ENCODE assay signal across 1 cellular context in the genomic region with DNA sequence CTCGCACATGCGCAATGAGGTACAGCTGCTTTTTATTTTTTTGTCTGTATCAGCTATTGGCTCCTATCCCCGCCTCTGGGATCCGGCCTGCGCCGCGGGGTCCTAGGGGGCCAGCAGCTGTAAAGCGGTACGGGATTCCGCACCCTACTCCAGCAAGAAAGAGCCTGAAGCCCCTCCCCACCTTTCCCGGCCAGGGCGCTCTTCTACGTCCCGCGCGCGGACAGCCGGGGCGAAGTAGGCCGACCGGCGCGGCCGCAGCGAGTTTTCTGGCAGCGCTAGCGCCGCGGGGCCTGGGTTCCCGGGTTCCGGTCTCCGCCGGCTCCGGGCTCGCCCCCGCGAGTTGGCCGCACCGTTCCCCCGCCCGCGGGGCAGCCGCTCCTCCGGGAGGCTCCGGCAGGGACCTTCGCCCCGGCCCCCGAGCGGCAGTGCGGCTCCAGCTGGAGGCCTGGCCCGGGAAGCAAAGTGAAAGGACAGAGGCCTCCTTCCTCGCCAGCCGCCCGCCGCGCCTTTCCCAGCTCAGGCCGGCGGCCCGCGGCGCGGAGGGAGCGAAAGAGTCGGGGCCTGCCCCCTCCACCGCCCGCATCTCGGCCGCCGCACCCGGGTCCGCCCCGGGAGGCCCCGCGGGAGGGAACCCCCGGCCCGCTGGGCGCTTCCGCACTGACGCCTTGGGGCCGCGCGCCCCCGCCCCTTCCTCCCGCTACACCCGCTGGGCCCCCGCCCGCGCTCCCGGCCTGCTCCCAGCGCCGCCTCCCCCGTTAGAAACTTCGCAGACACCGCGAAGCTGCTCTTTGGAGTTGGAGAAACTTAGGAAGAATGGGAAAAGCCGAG.
A peak's percentile ranks its signal among the peaks of the same experiment; 100 is the strongest.
TF ChIP-seq lines count a peak whose summit lies in the region.

No MANE protein-coding gene starts in this region.

TF ChIP-seq in K562, 482 proteins besides CTCF, POLR2A, EP300 and RAD21 (continued from another document and continues in another):
- TF ChIP-seq, protein P1, sequence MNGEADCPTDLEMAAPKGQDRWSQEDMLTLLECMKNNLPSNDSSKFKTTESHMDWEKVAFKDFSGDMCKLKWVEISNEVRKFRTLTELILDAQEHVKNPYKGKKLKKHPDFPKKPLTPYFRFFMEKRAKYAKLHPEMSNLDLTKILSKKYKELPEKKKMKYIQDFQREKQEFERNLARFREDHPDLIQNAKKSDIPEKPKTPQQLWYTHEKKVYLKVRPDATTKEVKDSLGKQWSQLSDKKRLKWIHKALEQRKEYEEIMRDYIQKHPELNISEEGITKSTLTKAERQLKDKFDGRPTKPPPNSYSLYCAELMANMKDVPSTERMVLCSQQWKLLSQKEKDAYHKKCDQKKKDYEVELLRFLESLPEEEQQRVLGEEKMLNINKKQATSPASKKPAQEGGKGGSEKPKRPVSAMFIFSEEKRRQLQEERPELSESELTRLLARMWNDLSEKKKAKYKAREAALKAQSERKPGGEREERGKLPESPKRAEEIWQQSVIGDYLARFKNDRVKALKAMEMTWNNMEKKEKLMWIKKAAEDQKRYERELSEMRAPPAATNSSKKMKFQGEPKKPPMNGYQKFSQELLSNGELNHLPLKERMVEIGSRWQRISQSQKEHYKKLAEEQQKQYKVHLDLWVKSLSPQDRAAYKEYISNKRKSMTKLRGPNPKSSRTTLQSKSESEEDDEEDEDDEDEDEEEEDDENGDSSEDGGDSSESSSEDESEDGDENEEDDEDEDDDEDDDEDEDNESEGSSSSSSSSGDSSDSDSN (IDR thresholded peaks at IDR 0.05; ENCODE audit: borderline replicate concordance in 1 of 2, low read depth in 2 of 2, low read length in 2 of 2): peak; percentile 49 to 85; a peak in 2 of 4 replicates
- TF ChIP-seq L3MBTL2 (IDR thresholded peaks at IDR 0.05): peak; percentile 26; the same call in 1 of the 2 replicates
- TF ChIP-seq ARID4B (CRISPR knock-in tag; IDR thresholded peaks at IDR 0.05): 0 out of 2 replicates have a peak, but pooled peaks have one; percentile 42
- no peak for TF ChIP-seq ZNF280B (CRISPR knock-in tag; IDR thresholded peaks at IDR 0.05)
- no peak for TF ChIP-seq SP1 (CRISPR knock-in tag; IDR thresholded peaks at IDR 0.05)
- TF ChIP-seq, protein P2, sequence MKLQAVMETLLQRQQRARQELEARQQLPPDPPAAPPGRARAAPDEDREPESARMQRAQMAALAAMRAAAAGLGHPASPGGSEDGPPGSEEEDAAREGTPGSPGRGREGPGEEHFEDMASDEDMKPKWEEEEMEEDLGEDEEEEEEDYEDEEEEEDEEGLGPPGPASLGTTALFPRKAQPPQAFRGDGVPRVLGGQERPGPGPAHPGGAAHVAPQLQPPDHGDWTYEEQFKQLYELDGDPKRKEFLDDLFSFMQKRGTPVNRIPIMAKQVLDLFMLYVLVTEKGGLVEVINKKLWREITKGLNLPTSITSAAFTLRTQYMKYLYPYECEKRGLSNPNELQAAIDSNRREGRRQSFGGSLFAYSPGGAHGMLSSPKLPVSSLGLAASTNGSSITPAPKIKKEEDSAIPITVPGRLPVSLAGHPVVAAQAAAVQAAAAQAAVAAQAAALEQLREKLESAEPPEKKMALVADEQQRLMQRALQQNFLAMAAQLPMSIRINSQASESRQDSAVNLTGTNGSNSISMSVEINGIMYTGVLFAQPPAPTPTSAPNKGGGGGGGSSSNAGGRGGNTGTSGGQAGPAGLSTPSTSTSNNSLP (IDR thresholded peaks at IDR 0.05; ENCODE audit: borderline replicate concordance, low read depth, low read length): no peak
- TF ChIP-seq KLF13 (tag; IDR thresholded peaks at IDR 0.05; ENCODE audit: borderline replicate concordance, low read depth): no peak; the same call in 1 of the 2 replicates
- no peak for TF ChIP-seq ZC3H11A (IDR thresholded peaks at IDR 0.05; ENCODE audit: low read depth, low read length)
- no peak for TF ChIP-seq WHSC1 (IDR thresholded peaks at IDR 0.05; ENCODE audit: low read length)
- TF ChIP-seq CREBBP (IDR thresholded peaks at IDR 0.05; ENCODE audit: low read depth, low read length): no peak
- no peak for TF ChIP-seq PCBP1 (IDR thresholded peaks at IDR 0.05; ENCODE audit: low read depth, low read length, poor library complexity, severe bottlenecking)
- no peak for TF ChIP-seq TAF15 (IDR thresholded peaks at IDR 0.05; ENCODE audit: low read depth, low read length)
- TF ChIP-seq POLR2AphosphoS2 (IDR thresholded peaks at IDR 0.05; ENCODE audit: low read length): no peak; the same call in 1 of the 2 replicates
- no peak for TF ChIP-seq FOXA1 (IDR thresholded peaks at IDR 0.05; ENCODE audit: borderline replicate concordance)
- TF ChIP-seq ZNF384 (IDR thresholded peaks at IDR 0.05; ENCODE audit: low read depth, low read length): no peak
- TF ChIP-seq, protein P3, sequence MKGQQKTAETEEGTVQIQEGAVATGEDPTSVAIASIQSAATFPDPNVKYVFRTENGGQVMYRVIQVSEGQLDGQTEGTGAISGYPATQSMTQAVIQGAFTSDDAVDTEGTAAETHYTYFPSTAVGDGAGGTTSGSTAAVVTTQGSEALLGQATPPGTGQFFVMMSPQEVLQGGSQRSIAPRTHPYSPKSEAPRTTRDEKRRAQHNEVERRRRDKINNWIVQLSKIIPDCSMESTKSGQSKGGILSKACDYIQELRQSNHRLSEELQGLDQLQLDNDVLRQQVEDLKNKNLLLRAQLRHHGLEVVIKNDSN (CRISPR knock-in tag; IDR thresholded peaks at IDR 0.05): no peak
- peak; percentile 34; the same call in 1 of the 2 replicates for TF ChIP-seq TOE1 (IDR thresholded peaks at IDR 0.05; ENCODE audit: borderline replicate concordance)
- no peak for TF ChIP-seq TOE1 (CRISPR knock-in tag; IDR thresholded peaks at IDR 0.05; ENCODE audit: borderline replicate concordance, low read depth)
- no peak for TF ChIP-seq ZNF347 (CRISPR knock-in tag; IDR thresholded peaks at IDR 0.05; ENCODE audit: low read depth)
- no peak for TF ChIP-seq KDM2B (CRISPR knock-in tag; IDR thresholded peaks at IDR 0.05)
- no peak for TF ChIP-seq POLR3A (IDR thresholded peaks at IDR 0.05; ENCODE audit: borderline replicate concordance, extremely low read depth, insufficient read depth, insufficient read length)
- TF ChIP-seq TAF9B (IDR thresholded peaks at IDR 0.05; ENCODE audit: partially characterized antibody): peak; percentile 30
- no peak for TF ChIP-seq DPF2 (IDR thresholded peaks at IDR 0.05)
- TF ChIP-seq ZNF121 (CRISPR knock-in tag; conservative IDR thresholded peaks at IDR 0.05): no peak
- TF ChIP-seq ZNF217 (CRISPR knock-in tag; IDR thresholded peaks at IDR 0.05): no peak
- TF ChIP-seq CBFA2T2 (conservative IDR thresholded peaks at IDR 0.05): no peak
- TF ChIP-seq ESRRB (CRISPR knock-in tag; IDR thresholded peaks at IDR 0.05; ENCODE audit: borderline replicate concordance): no peak
- no peak for TF ChIP-seq TBL1XR1 (IDR thresholded peaks at IDR 0.05; ENCODE audit: low read length in 2 of 2)
- TF ChIP-seq PKNOX1 (IDR thresholded peaks at IDR 0.05): no peak
- no peak for TF ChIP-seq NBN (IDR thresholded peaks at IDR 0.05; ENCODE audit: low read depth)
- TF ChIP-seq NCOA4 (IDR thresholded peaks at IDR 0.05; ENCODE audit: partially characterized antibody): no peak
- TF ChIP-seq CHCHD3 (CRISPR knock-in tag; IDR thresholded peaks at IDR 0.05): no peak
- no peak for TF ChIP-seq ZNF830 (CRISPR knock-in tag; IDR thresholded peaks at IDR 0.05)
- no peak for TF ChIP-seq ZFPM2 (CRISPR knock-in tag; IDR thresholded peaks at IDR 0.05)
- TF ChIP-seq TRIM28 (IDR thresholded peaks at IDR 0.05): no peak
- no peak; a peak in 1 of 4 replicates for TF ChIP-seq MNT (conservative IDR thresholded peaks at IDR 0.05)
- no peak for TF ChIP-seq ZNF140 (CRISPR knock-in tag; IDR thresholded peaks at IDR 0.05)
- TF ChIP-seq, protein P4, sequence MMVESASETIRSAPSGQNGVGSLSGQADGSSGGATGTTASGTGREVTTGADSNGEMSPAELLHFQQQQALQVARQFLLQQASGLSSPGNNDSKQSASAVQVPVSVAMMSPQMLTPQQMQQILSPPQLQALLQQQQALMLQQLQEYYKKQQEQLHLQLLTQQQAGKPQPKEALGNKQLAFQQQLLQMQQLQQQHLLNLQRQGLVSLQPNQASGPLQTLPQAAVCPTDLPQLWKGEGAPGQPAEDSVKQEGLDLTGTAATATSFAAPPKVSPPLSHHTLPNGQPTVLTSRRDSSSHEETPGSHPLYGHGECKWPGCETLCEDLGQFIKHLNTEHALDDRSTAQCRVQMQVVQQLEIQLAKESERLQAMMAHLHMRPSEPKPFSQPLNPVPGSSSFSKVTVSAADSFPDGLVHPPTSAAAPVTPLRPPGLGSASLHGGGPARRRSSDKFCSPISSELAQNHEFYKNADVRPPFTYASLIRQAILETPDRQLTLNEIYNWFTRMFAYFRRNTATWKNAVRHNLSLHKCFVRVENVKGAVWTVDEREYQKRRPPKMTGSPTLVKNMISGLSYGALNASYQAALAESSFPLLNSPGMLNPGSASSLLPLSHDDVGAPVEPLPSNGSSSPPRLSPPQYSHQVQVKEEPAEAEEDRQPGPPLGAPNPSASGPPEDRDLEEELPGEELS (CRISPR knock-in tag; IDR thresholded peaks at IDR 0.05; ENCODE audit: borderline replicate concordance): no peak; the same call in 1 of the 2 replicates
- no peak for TF ChIP-seq HNRNPL (IDR thresholded peaks at IDR 0.05; ENCODE audit: low read depth, low read length)
- TF ChIP-seq SMARCB1 (IDR thresholded peaks at IDR 0.05; ENCODE audit: insufficient read length, low read depth): no peak
- no peak for TF ChIP-seq CHD4 (IDR thresholded peaks at IDR 0.05; ENCODE audit: insufficient read depth, insufficient replicate concordance, low read depth, low read length, poor library complexity, severe bottlenecking)
